Comparison of ENCODE assay signal across 8 cellular contexts in the genomic region with DNA sequence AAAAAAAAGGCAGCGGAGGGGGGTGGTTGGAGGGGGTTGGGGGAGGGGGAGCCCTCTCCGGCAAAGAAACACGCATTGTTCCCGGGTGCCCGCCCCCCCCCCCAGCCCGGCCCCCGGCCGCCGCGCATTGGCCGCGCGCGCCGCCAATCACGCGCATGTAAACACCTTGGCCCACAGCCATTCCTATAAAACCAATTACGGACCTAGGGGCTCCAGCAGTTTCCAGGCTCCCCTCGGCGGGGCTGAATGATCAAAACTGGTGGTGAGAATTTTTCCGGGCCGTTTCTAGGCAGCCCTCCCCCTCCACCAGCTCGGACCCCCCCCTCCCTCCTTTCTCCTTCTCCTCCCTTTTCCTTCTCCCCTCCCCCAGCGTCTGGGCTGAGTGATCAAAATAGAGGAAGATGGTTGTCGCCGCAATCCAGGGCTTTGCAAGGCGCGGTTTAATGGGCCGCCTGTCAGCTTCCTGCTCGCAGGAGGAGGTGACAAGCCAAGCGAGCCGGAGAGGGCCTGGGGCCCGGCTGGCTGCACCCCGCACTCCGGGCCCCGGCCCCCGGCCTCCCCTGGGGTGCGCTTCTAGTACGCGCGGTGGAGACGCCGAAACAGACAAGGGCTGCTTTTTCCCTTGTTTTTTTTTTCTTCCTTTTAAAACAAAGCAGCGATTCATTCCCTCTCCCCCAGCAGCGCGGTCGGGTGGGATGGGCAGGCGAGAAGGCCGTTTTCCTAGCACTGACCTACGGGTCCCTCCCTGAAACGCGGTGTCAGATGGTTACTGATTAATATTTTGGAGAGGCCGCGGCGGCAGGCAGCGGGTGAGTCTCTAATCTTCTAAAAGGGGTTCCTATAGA. TPM values are rescaled to one million over a fixed set of nuclear protein-coding genes. Genes with fewer than 3 reads are reported as not detected.
DNase-seq lines count a peak whose midpoint lies in the region; ATAC-seq and TF ChIP-seq lines count a peak whose summit lies in the region.

No MANE protein-coding gene starts in this region.

- DNase-seq in stimulated activated CD4-positive, alpha-beta T cell treated with anti-CD3 and anti-CD28 coated beads, Interleukin-1b, Interleukin-23, amount 100 ng/mL, for 48 hours: peak; percentile 41
- DNase-seq in stimulated activated CD4-positive, alpha-beta T cell treated with anti-CD3 and anti-CD28 coated beads, Interleukin-2, amount 100 ng/mL, for 48 hours: no peak
- DNase-seq in NCI-H1417 (lab: John Stamatoyannopoulos, UW): peak; percentile 98 to 100 (median 99)
- DNase-seq in SK-N-MC (ENCODE audit: low read depth, low spot score): peak; percentile 100
- DNase-seq in cardiac fibroblast (ENCODE audit: low read depth in 2 of 2): peak; percentile 100
- peak; percentile 94 for DNase-seq in renal cortical epithelial cell (ENCODE audit: low read depth)

- peaks cover 26% of the 10 kb centered on the region for H3K4me1 ChIP-seq in iPS-18a (ENCODE audit: control insufficient read depth, low read depth, low read length)

- peaks cover 81% of the 10 kb centered on the region for H3K27me3 ChIP-seq in iPS-18a (ENCODE audit: control insufficient read depth, insufficient read depth, low read length)

- no peak for TF ChIP-seq CTCF in cardiac fibroblast (IDR thresholded peaks at IDR 0.05; ENCODE audit: low read depth, low read length)

- H3K27ac ChIP-seq in SK-N-MC: peak overlapping the region; percentile 100
- no peak overlapping the region for H3K27ac ChIP-seq in iPS-18a (ENCODE audit: low read length)

- H3K9ac ChIP-seq in SK-N-MC (ENCODE audit: insufficient read length) (peak overlapping the region; percentile 99), iPS-18a (ENCODE audit: low read length) (peak overlapping the region; percentile 93)

- H3K9me3 ChIP-seq in SK-N-MC (ENCODE audit: low read depth, low read length): no peaks in the 10 kb centered on the region
- H3K9me3 ChIP-seq in iPS-18a (ENCODE audit: control insufficient read depth, low read depth, low read length): no peaks in the 10 kb centered on the region

- H3K36me3 ChIP-seq in SK-N-MC (ENCODE audit: insufficient read depth, low read length) (no peaks in the 10 kb centered on the region), iPS-18a (ENCODE audit: control insufficient read depth, low read depth, low read length) (no peaks in the 10 kb centered on the region)

- H3K4me3 ChIP-seq in SK-N-MC (peak overlapping the region; percentile 99), cardiac fibroblast (replicated peaks in 1 of 2; ENCODE audit: low read depth in 2 of 2, low read length in 2 of 2) (peak overlapping the region; percentile 74 to 93), iPS-18a (ENCODE audit: low read length) (peak overlapping the region; percentile 81)

- no peak for ATAC-seq in HG03139 (IDR thresholded peaks at IDR 0.05; ENCODE audit: unreplicated experiment)

RNA-seq across cellular contexts. Expression of gene TNRC18, which starts 0.4 kb away (rescaled TPM):
- total RNA-seq in renal cortical epithelial cell: 9.9 and 91.0 TPM in 2 replicates

Comparison
In these comparisons a context has a peak if more than half of its experiments do, and no peak if none do; other contexts are left out.
1. DNase-seq: peak in stimulated activated CD4-positive, alpha-beta T cell treated with anti-CD3 and anti-CD28 coated beads, Interleukin-1b, Interleukin-23, amount 100 ng/mL, for 48 hours (single experiment), NCI-H1417 (3 of 3), SK-N-MC (single experiment), cardiac fibroblast (2 of 2) and renal cortical epithelial cell (single experiment); none in stimulated activated CD4-positive, alpha-beta T cell treated with anti-CD3 and anti-CD28 coated beads, Interleukin-2, amount 100 ng/mL, for 48 hours (0 of 2).
2. Peak in every context shown above with its lines, with median percentiles within 50 percentile points of each other: H3K4me3 ChIP-seq.